In genomic region chr7:81173766-81174281, GRCh38 we compare ENCODE assay signal across 11 cellular contexts.
DNase-seq lines count a peak whose midpoint lies in the region; ATAC-seq lines count a peak whose summit lies in the region.
"Had no signal": no experiment of that assay in that cellular context is flagged by ENCODE, and none has a peak within 500 bp of the region (broad histone marks: within the 10 kb centered on the region; RNA-seq: fewer than 3 reads in every experiment).

No MANE protein-coding gene starts in this region.

- no peak for ATAC-seq in GM21526 (IDR thresholded peaks at IDR 0.05; ENCODE audit: low FRiP score, unreplicated experiment)
- ATAC-seq: natural killer cell had no signal

- no peaks in the 10 kb centered on the region for H3K27me3 ChIP-seq in SJSA1 (replicated peaks)

- peaks cover 38% of the 10 kb centered on the region for H3K4me1 ChIP-seq in SJSA1 (replicated peaks)

- H3K36me3 ChIP-seq in SJSA1 = no peaks in the 10 kb centered on the region

- no peak overlapping the region for H3K4me3 ChIP-seq in SJSA1

- DNase-seq in EL (peak; percentile 49), SJSA1 (ENCODE audit: low read depth in 1 of 2, low spot score in 2 of 2) (peak in 1 of 2 experiments; percentile 81), fibroblast of peridontal ligament (ENCODE audit: extremely low read depth) (peak; percentile 73), renal cortical epithelial cell (ENCODE audit: low read depth) (peak; percentile 98), NCI-H2029 treated with DMSO at 0.1 percent for 48 hours (lab: John Stamatoyannopoulos, UW) (no peak), GDM1 (lab: John Stamatoyannopoulos, UW) (no peak)
- no peak for DNase-seq in stimulated activated CD4-positive, alpha-beta T cell treated with anti-CD3 and anti-CD28 coated beads, Interleukin-4, amount 100 ng/mL, for 4 hours
- DNase-seq: activated CD8-positive, alpha-beta memory T cell treated with anti-CD3 and anti-CD28 coated beads, Interleukin-2, amount 50 U/mL, for 48 hours; hippocampal formation; natural killer cell had no signal

- peak overlapping the region; percentile 26 for H3K27ac ChIP-seq in SJSA1

- H3K9me3 ChIP-seq in SJSA1 (replicated peaks) = no peaks in the 10 kb centered on the region

Comparison
In these comparisons a context has a peak if more than half of its experiments do, and no peak if none do; other contexts are left out.
1. DNase-seq: peak in EL (single experiment), fibroblast of peridontal ligament (single experiment) and renal cortical epithelial cell (single experiment); none in NCI-H2029 treated with DMSO at 0.1 percent for 48 hours (single experiment), GDM1 (single experiment) and stimulated activated CD4-positive, alpha-beta T cell treated with anti-CD3 and anti-CD28 coated beads, Interleukin-4, amount 100 ng/mL, for 4 hours (0 of 2).